ENCODE assay signal across 1 cellular context in the genomic region with DNA sequence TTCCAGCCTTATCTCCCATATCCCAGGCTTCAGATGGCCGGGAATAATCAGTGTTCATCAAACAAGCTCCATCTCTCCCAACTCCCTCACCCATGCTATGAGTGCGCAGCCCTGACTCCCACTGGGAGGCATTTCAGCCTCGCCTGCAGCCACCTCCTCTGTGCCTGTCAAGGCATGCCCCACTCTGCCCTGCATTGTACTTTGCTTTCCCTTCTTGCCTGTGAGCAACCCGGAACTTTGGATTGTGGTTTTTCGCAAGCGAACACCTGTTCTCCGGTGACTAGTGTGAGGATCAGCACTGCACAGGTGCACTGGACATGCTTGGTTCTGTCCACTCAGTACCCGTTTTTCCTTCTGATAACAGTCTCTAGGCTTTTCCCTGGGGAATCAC.
TF ChIP-seq lines count a peak whose summit lies in the region.

No MANE protein-coding gene starts in this region.

TF ChIP-seq in WTC11, 78 proteins besides CTCF, POLR2A, EP300 and RAD21 (continued from another document):
- TF ChIP-seq, protein P1, sequence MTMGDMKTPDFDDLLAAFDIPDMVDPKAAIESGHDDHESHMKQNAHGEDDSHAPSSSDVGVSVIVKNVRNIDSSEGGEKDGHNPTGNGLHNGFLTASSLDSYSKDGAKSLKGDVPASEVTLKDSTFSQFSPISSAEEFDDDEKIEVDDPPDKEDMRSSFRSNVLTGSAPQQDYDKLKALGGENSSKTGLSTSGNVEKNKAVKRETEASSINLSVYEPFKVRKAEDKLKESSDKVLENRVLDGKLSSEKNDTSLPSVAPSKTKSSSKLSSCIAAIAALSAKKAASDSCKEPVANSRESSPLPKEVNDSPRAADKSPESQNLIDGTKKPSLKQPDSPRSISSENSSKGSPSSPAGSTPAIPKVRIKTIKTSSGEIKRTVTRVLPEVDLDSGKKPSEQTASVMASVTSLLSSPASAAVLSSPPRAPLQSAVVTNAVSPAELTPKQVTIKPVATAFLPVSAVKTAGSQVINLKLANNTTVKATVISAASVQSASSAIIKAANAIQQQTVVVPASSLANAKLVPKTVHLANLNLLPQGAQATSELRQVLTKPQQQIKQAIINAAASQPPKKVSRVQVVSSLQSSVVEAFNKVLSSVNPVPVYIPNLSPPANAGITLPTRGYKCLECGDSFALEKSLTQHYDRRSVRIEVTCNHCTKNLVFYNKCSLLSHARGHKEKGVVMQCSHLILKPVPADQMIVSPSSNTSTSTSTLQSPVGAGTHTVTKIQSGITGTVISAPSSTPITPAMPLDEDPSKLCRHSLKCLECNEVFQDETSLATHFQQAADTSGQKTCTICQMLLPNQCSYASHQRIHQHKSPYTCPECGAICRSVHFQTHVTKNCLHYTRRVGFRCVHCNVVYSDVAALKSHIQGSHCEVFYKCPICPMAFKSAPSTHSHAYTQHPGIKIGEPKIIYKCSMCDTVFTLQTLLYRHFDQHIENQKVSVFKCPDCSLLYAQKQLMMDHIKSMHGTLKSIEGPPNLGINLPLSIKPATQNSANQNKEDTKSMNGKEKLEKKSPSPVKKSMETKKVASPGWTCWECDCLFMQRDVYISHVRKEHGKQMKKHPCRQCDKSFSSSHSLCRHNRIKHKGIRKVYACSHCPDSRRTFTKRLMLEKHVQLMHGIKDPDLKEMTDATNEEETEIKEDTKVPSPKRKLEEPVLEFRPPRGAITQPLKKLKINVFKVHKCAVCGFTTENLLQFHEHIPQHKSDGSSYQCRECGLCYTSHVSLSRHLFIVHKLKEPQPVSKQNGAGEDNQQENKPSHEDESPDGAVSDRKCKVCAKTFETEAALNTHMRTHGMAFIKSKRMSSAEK (CRISPR knock-in tag; IDR thresholded peaks at IDR 0.05; ENCODE audit: borderline replicate concordance) = no peak
- no peak for TF ChIP-seq EMX1 (CRISPR knock-in tag; IDR thresholded peaks at IDR 0.05)
- no peak for TF ChIP-seq ZNF263 (CRISPR knock-in tag; IDR thresholded peaks at IDR 0.05; ENCODE audit: low read depth)
- TF ChIP-seq MYBL2 (CRISPR knock-in tag; IDR thresholded peaks at IDR 0.05) = no peak
- TF ChIP-seq, protein P2, sequence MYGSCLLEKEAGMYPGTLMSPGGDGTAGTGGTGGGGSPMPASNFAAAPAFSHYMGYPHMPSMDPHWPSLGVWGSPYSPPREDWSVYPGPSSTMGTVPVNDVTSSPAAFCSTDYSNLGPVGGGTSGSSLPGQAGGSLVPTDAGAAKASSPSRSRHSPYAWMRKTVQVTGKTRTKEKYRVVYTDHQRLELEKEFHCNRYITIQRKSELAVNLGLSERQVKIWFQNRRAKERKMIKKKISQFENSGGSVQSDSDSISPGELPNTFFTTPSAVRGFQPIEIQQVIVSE (CRISPR knock-in tag; IDR thresholded peaks at IDR 0.05; ENCODE audit: borderline replicate concordance) = no peak
- no peak for TF ChIP-seq TCF7 (CRISPR knock-in tag; IDR thresholded peaks at IDR 0.05; ENCODE audit: low read depth)
- TF ChIP-seq, protein P3, sequence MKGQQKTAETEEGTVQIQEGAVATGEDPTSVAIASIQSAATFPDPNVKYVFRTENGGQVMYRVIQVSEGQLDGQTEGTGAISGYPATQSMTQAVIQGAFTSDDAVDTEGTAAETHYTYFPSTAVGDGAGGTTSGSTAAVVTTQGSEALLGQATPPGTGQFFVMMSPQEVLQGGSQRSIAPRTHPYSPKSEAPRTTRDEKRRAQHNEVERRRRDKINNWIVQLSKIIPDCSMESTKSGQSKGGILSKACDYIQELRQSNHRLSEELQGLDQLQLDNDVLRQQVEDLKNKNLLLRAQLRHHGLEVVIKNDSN (CRISPR knock-in tag; IDR thresholded peaks at IDR 0.05) = no peak
- no peak for TF ChIP-seq GTF2I (CRISPR knock-in tag; conservative IDR thresholded peaks at IDR 0.05)
- TF ChIP-seq, protein P4, sequence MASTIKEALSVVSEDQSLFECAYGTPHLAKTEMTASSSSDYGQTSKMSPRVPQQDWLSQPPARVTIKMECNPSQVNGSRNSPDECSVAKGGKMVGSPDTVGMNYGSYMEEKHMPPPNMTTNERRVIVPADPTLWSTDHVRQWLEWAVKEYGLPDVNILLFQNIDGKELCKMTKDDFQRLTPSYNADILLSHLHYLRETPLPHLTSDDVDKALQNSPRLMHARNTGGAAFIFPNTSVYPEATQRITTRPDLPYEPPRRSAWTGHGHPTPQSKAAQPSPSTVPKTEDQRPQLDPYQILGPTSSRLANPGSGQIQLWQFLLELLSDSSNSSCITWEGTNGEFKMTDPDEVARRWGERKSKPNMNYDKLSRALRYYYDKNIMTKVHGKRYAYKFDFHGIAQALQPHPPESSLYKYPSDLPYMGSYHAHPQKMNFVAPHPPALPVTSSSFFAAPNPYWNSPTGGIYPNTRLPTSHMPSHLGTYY (CRISPR knock-in tag; IDR thresholded peaks at IDR 0.05) = no peak
- TF ChIP-seq NR1H2 (CRISPR knock-in tag; IDR thresholded peaks at IDR 0.05) = no peak
- TF ChIP-seq ZNF232 (CRISPR knock-in tag; IDR thresholded peaks at IDR 0.05) = no peak
- TF ChIP-seq GABPB1 (CRISPR knock-in tag; IDR thresholded peaks at IDR 0.05) = no peak
- no peak for TF ChIP-seq ATF1 (CRISPR knock-in tag; IDR thresholded peaks at IDR 0.05)
TF ChIP-seq in WTC11: peak in this region for 0.
